Comparison of ENCODE assay signal across 26 cellular contexts in genomic region chr6:83124553-83124952, GRCh38. TPM values are rescaled to one million over a fixed set of nuclear protein-coding genes. Genes with fewer than 3 reads are reported as not detected.
A peak's percentile ranks its signal among the peaks of the same experiment; 100 is the strongest.
DNase-seq lines count a peak whose midpoint lies in the region; ATAC-seq, FAIRE-seq and TF ChIP-seq lines count a peak whose summit lies in the region.
"Had no signal": no experiment of that assay in that cellular context is flagged by ENCODE, and none has a peak within 500 bp of the region (broad histone marks: within the 10 kb centered on the region; RNA-seq: fewer than 3 reads in every experiment).

No MANE protein-coding gene starts in this region.

- H3K9me1 ChIP-seq in IMR-90 (ENCODE audit: insufficient read depth, low read length) (peaks cover 11% of the 10 kb centered on the region), K562 (ENCODE audit: control insufficient read depth, insufficient read depth, low read length) (no peaks in the 10 kb centered on the region)

- H3K4me3 ChIP-seq in IMR-90 (ENCODE audit: insufficient read depth, low read depth, low read length): no peak overlapping the region
- no peak overlapping the region for H3K4me3 ChIP-seq in K562
- H3K4me3 ChIP-seq: BLaER1 treated with 17β-estradiol and CSF1 and Interleukin-3, amounts not matched to agents 10 nM and 100 nM had no signal

- no peak overlapping the region for H2BK15ac ChIP-seq in IMR-90 (ENCODE audit: low read depth, low read length)

- no peak overlapping the region for H4K8ac ChIP-seq in IMR-90 (ENCODE audit: low read depth in 2 of 2, low read length in 2 of 2)

- peaks cover 3% of the 10 kb centered on the region; the same call in 1 of the 2 replicates for H4K20me1 ChIP-seq in IMR-90 (ENCODE audit: insufficient read depth, low read length)
- no peaks in the 10 kb centered on the region; the same call in 1 of the 2 replicates for H4K20me1 ChIP-seq in K562 (replicated peaks; ENCODE audit: control insufficient read depth, insufficient read depth, low read length)
- H4K20me1 ChIP-seq: BLaER1 treated with 17β-estradiol and CSF1 and Interleukin-3, amounts not matched to agents 10 nM and 100 nM had no signal

- H3K9me3 Mint-ChIP-seq in activated naive CD4-positive, alpha-beta T cell treated with anti-CD3 and anti-CD28 coated beads, Interleukin-2, amount 50 U/mL, for 24 hours: no peaks in the 10 kb centered on the region
- H3K9me3 Mint-ChIP-seq in activated naive CD4-positive, alpha-beta T cell treated with anti-CD3 and anti-CD28 coated beads, Interleukin-2, amount 50 U/mL, for 72 hours: no peaks in the 10 kb centered on the region
- H3K9me3 Mint-ChIP-seq in memory B cell: no peaks in the 10 kb centered on the region
- H3K9me3 Mint-ChIP-seq: CD14-positive monocyte; CD4-positive, alpha-beta T cell; H9 had no signal

- peaks cover 12% of the 10 kb centered on the region for H3K36me3 ChIP-seq in IMR-90 (ENCODE audit: control insufficient read depth, insufficient read depth, low read length)
- peaks cover 13% of the 10 kb centered on the region; the same call in 2 of the 3 replicates for H3K36me3 ChIP-seq in K562 (ENCODE audit: control insufficient read depth, insufficient read depth, low read length)

- no peak overlapping the region for H3K4me2 ChIP-seq in IMR-90 (ENCODE audit: low read depth, low read length)
- no peak overlapping the region for H3K4me2 ChIP-seq in K562 (ENCODE audit: insufficient read depth, low read length)
- H3K4me2 ChIP-seq: BLaER1 treated with 17β-estradiol and CSF1 and Interleukin-3, amounts not matched to agents 10 nM and 100 nM had no signal

- CTCF ChIA-PET in IMR-90 (lab: Yijun Ruan, JAX) (no interaction called here), K562 (lab: Yijun Ruan, JAX; ENCODE audit: low intra/inter-chr PET ratio) (no interaction called here)

- intact Hi-C loops in IMR-90 (cut with micrococcal nuclease): no loop called here
- intact Hi-C loops in K562 (cut with micrococcal nuclease): no loop called here
- intact Hi-C loops in left cardiac atrium (cut with DNase I): no loop called here

- no peak overlapping the region for H3K14ac ChIP-seq in IMR-90 (replicated peaks; ENCODE audit: low read depth, low read length)

- H3K23ac ChIP-seq in IMR-90 (ENCODE audit: low read depth, low read length): no peak overlapping the region

- H2AFZ ChIP-seq in IMR-90 (replicated peaks; ENCODE audit: low read length, poor library complexity) (no peak overlapping the region), K562 (ENCODE audit: low read depth, low read length) (no peak overlapping the region)

- dilution Hi-C loops in IMR-90 (cut with HindIII; ENCODE audit: low sequenced_read_pairs, unreplicated experiment): no loop called here

- H2BK120ac ChIP-seq in IMR-90 (ENCODE audit: low read depth, low read length): no peak overlapping the region

- H3K27me3 Mint-ChIP-seq in activated naive CD4-positive, alpha-beta T cell treated with anti-CD3 and anti-CD28 coated beads, Interleukin-2, amount 50 U/mL, for 24 hours: no peaks in the 10 kb centered on the region
- H3K27me3 Mint-ChIP-seq in memory B cell: no peaks in the 10 kb centered on the region
- H3K27me3 Mint-ChIP-seq: CD4-positive, alpha-beta T cell had no signal

- H3K79me2 ChIP-seq in K562 (ENCODE audit: control insufficient read depth, insufficient read depth, low read length): no peaks in the 10 kb centered on the region

- in situ Hi-C loops in IMR-90 (cut with MboI; ENCODE audit: low sequenced_read_pairs): no loop called here
- in situ Hi-C loops in K562 (cut with MboI): no loop called here

- no peak overlapping the region for H2BK20ac ChIP-seq in IMR-90 (ENCODE audit: low read depth, low read length)

- H3K79me1 ChIP-seq in IMR-90 (ENCODE audit: low read depth in 1 of 2, low read length in 2 of 2): peaks cover 0 to 8% of the 10 kb centered on the region in 2 experiments; a peak in 2 of 4 replicates

- ATAC-seq in activated naive CD4-positive, alpha-beta T cell treated with anti-CD3 and anti-CD28 coated beads, Interleukin-2, amount 50 U/mL, for 72 hours: no peak
- ATAC-seq in IMR-90 (ENCODE audit: low read depth) (no peak), K562 (no peak), memory B cell (ENCODE audit: low read depth) (no peak), left cardiac atrium (no peak)
- ATAC-seq: HCT116 had no signal

- H3K36me3 Mint-ChIP-seq in activated naive CD4-positive, alpha-beta T cell treated with anti-CD3 and anti-CD28 coated beads, Interleukin-2, amount 50 U/mL, for 24 hours: peaks cover 12% of the 10 kb centered on the region
- no peaks in the 10 kb centered on the region for H3K36me3 Mint-ChIP-seq in activated naive CD4-positive, alpha-beta T cell treated with anti-CD3 and anti-CD28 coated beads, Interleukin-2, amount 50 U/mL, for 72 hours
- peaks cover 30% of the 10 kb centered on the region for H3K36me3 Mint-ChIP-seq in memory B cell

- no peaks in the 10 kb centered on the region for H3K27me3 ChIP-seq in IMR-90 (ENCODE audit: control insufficient read depth, insufficient read depth, low read length)
- H3K27me3 ChIP-seq in K562 (ENCODE audit: control insufficient read depth in 2 of 2, insufficient read depth in 2 of 2, low read length in 2 of 2): no peaks in the 10 kb centered on the region
- H3K27me3 ChIP-seq: BE2C; BLaER1 treated with 17β-estradiol and CSF1 and Interleukin-3, amounts not matched to agents 10 nM and 100 nM had no signal

- H3K4me3 Mint-ChIP-seq in activated naive CD4-positive, alpha-beta T cell treated with anti-CD3 and anti-CD28 coated beads, Interleukin-2, amount 50 U/mL, for 24 hours: no peak overlapping the region
- no peak overlapping the region for H3K4me3 Mint-ChIP-seq in memory B cell
- H3K4me3 Mint-ChIP-seq: CD14-positive monocyte; CD4-positive, alpha-beta T cell; H9 had no signal

- no peak overlapping the region for H4K91ac ChIP-seq in IMR-90 (ENCODE audit: insufficient read depth, low read depth, low read length)

- H3K9me3 ChIP-seq in IMR-90 (ENCODE audit: control insufficient read depth, insufficient read depth, low read length) (no peaks in the 10 kb centered on the region), K562 (replicated peaks; ENCODE audit: control insufficient read depth, insufficient read depth, low read depth, low read length) (no peaks in the 10 kb centered on the region)
- H3K9me3 ChIP-seq: BE2C; BLaER1 treated with 17β-estradiol and CSF1 and Interleukin-3, amounts not matched to agents 10 nM and 100 nM had no signal

- no peaks in the 10 kb centered on the region for H3K4me1 Mint-ChIP-seq in activated naive CD4-positive, alpha-beta T cell treated with anti-CD3 and anti-CD28 coated beads, Interleukin-2, amount 50 U/mL, for 24 hours
- no peaks in the 10 kb centered on the region for H3K4me1 Mint-ChIP-seq in memory B cell
- H3K4me1 Mint-ChIP-seq: CD14-positive monocyte had no signal

- no peak overlapping the region for H2AK9ac ChIP-seq in IMR-90 (replicated peaks; ENCODE audit: low read depth, low read length, poor library complexity)

- no peak overlapping the region for H2AK5ac ChIP-seq in IMR-90 (ENCODE audit: low read depth, low read length)

- no peak for DNase-seq in activated naive CD4-positive, alpha-beta T cell treated with anti-CD3 and anti-CD28 coated beads, Interleukin-2, amount 50 U/mL, for 72 hours (ENCODE audit: low spot score in 2 of 2)
- no peak for DNase-seq in IMR-90
- peak in 1 of 4 experiments; percentile 6 for DNase-seq in K562 (ENCODE audit: extremely low read depth in 1 of 4, low spot score in 3 of 4)
- no peak for DNase-seq in memory B cell (ENCODE audit: low spot score in 2 of 2)
- DNase-seq in left cardiac atrium: no peak
- no peak for DNase-seq in cortex of kidney (lab: John Stamatoyannopoulos, UW)
- no peak for DNase-seq in SIG-M5 treated with dmso at 0.1 percent for 504 hours (lab: John Stamatoyannopoulos, UW; ENCODE audit: unreplicated experiment)
- DNase-seq: ACHN; AML-193; BE2C; Calu3; CD4-positive, alpha-beta T cell; COR-L47; DMS53; DMS79 treated with DMSO at 0.1 percent for 48 hours; GF-D8; H9 had no signal

- H3K56ac ChIP-seq in IMR-90 (ENCODE audit: extremely low read depth, insufficient read depth, low read length): no peak overlapping the region

- no peak overlapping the region for H3K4ac ChIP-seq in IMR-90 (ENCODE audit: low read depth, low read length)

- WGBS in IMR-90 (ENCODE audit: extremely low coverage in 2 of 2, insufficient read length in 1 of 2), 2 experiments: no CpG with 5 or more reads among the region's 3 CpGs
- WGBS in K562 (ENCODE audit: insufficient coverage, low coverage, missing lambda C conversion rate): 59% methylated on average over 3 of the region's 3 CpGs

- no peak overlapping the region for H2BK5ac ChIP-seq in IMR-90 (ENCODE audit: low read depth, low read length, poor library complexity, severe bottlenecking)

- BruUV-seq in IMR-90 (replicated peaks; lab: Mats Ljungman, UMichigan) (no TSS peak), K562 (replicated peaks; lab: Mats Ljungman, UMichigan) (no TSS peak)

- POLR2A ChIA-PET in IMR-90 (lab: Charles Lee; ENCODE audit: unreplicated experiment): no interaction called here
- POLR2A ChIA-PET in K562 (lab: Yijun Ruan, JAX): no interaction called here

- TF ChIP-seq RAD21 in IMR-90 (IDR thresholded peaks at IDR 0.05; ENCODE audit: low read length): no peak
- TF ChIP-seq RAD21 in K562 (CRISPR knock-in tag; conservative IDR thresholded peaks at IDR 0.05 in 1 of 2, IDR thresholded peaks at IDR 0.05 in 1 of 2): no peak

- no peak for TF ChIP-seq CTCF in IMR-90 (conservative IDR thresholded peaks at IDR 0.05; ENCODE audit: low read depth, low read length)
- TF ChIP-seq CTCF in K562 (IDR thresholded peaks at IDR 0.05 in 2 of 3, conservative IDR thresholded peaks at IDR 0.05 in 1 of 3; ENCODE audit: insufficient read depth in 2 of 3, low read depth in 1 of 3, low read length in 3 of 3): no peak

- no peak overlapping the region for H4K5ac ChIP-seq in IMR-90 (ENCODE audit: low read depth, low read length)

- H3K18ac ChIP-seq in IMR-90 (ENCODE audit: low read depth, low read length): no peak overlapping the region

- no peak overlapping the region for H3K27ac ChIP-seq in IMR-90 (ENCODE audit: insufficient read depth, low read length)
- H3K27ac ChIP-seq in K562 (ENCODE audit: extremely low read depth, low read depth, low read length): no peak overlapping the region
- H3K27ac ChIP-seq: 22Rv1; BLaER1 treated with 17β-estradiol and CSF1 and Interleukin-3, amounts not matched to agents 10 nM and 100 nM had no signal

- TF ChIP-seq POLR2A in IMR-90 (IDR thresholded peaks at IDR 0.05; ENCODE audit: low read depth, low read length) (no peak), K562 (conservative IDR thresholded peaks at IDR 0.05) (no peak)

- FAIRE-seq in K562 (lab: Jason Lieb, UNC): no peak
- FAIRE-seq: A204.1, GM12891, GM18507, H1 had no signal

- H3K27ac Mint-ChIP-seq in activated naive CD4-positive, alpha-beta T cell treated with anti-CD3 and anti-CD28 coated beads, Interleukin-2, amount 50 U/mL, for 24 hours: peak overlapping the region; percentile 3
- no peak overlapping the region for H3K27ac Mint-ChIP-seq in activated naive CD4-positive, alpha-beta T cell treated with anti-CD3 and anti-CD28 coated beads, Interleukin-2, amount 50 U/mL, for 72 hours
- peak overlapping the region; percentile 28 for H3K27ac Mint-ChIP-seq in memory B cell
- H3K27ac Mint-ChIP-seq: CD14-positive monocyte had no signal

- H3K9ac ChIP-seq in IMR-90 (ENCODE audit: low read depth, low read length) (no peak overlapping the region), K562 (ENCODE audit: insufficient read depth in 1 of 2, low read depth in 2 of 2, low read length in 2 of 2) (no peak overlapping the region)
- H3K9ac ChIP-seq: BLaER1 treated with 17β-estradiol and CSF1 and Interleukin-3, amounts not matched to agents 10 nM and 100 nM had no signal

- H3K4me1 ChIP-seq in IMR-90 (ENCODE audit: control insufficient read depth, insufficient read depth, low read length) (peaks cover 6% of the 10 kb centered on the region), K562 (replicated peaks in 1 of 2; ENCODE audit: control insufficient read depth in 2 of 2, insufficient read depth in 2 of 2, low read length in 2 of 2) (peaks cover 5 to 6% of the 10 kb centered on the region in 2 experiments; a peak in 3 of 5 replicates)
- H3K4me1 ChIP-seq: BLaER1 treated with 17β-estradiol and CSF1 and Interleukin-3, amounts not matched to agents 10 nM and 100 nM had no signal

- TF ChIP-seq EP300 in K562 (IDR thresholded peaks at IDR 0.05; ENCODE audit: low read length): no peak

RNA-seq across cellular contexts. Expression of gene DOP1A, which starts 57.1 kb away (rescaled TPM):
- 1 to 10 TPM; 7.4 to 9.5 TPM for total RNA-seq in activated naive CD4-positive, alpha-beta T cell treated with anti-CD3 and anti-CD28 coated beads, Interleukin-2, amount 50 U/mL, for 72 hours
- total RNA-seq in IMR-90 (2012; rRNA removed) (32.4 and 35.8 TPM in 2 replicates), K562 (2014; rRNA removed) (3.5 and 5.1 TPM in 2 replicates), K562 (2014; rRNA removed; fragmentation: Illumina TruSeq; extraction: Trizol) (7.6 and 9.1 TPM in 2 replicates), K562 (2015; rRNA removed; fragmentation: Illumina TruSeq; extraction: Trizol) (10.3 and 10.5 TPM in 2 replicates), K562 (2021) (5.5 TPM in 2 replicates), left cardiac atrium (10 to 100 TPM; 11.8 to 14.3 TPM)
- polyA plus RNA-seq in IMR-90 (2012; rRNA removed) (4.2 and 6.0 TPM in 2 replicates), K562 (2011; rRNA removed) (4.4 and 4.5 TPM in 2 replicates), K562 (2014; fragmentation: Illumina TruSeq; extraction: Trizol) (4.4 and 4.9 TPM in 2 replicates), K562 (2014; fragmentation: Nextera tagmentation; extraction: Ambion mirVana) (1 to 10 TPM in 1 of 2 experiments, under 1 TPM in 1; 0.75 to 1.3 TPM), K562 (2014; rRNA removed) (3.3 and 3.5 TPM in 2 replicates)
- 0.56 and 0.82 TPM in 2 replicates for polyA plus RNA-seq in IMR-90 (2012; cell fraction: cytosol; rRNA removed)
- 2.6 and 20.8 TPM in 2 replicates for polyA plus RNA-seq in IMR-90 (2012; cell fraction: nucleus; rRNA removed; ENCODE audit: low replicate concordance)
- 9.0 and 28.0 TPM in 2 replicates for total RNA-seq in K562 (2011; cell fraction: chromatin; rRNA removed; ENCODE audit: low replicate concordance)
- 2.8 and 3.2 TPM in 2 replicates for total RNA-seq in K562 (2011; cell fraction: nucleolus; rRNA removed)
- total RNA-seq in K562 (2011; cell fraction: nucleoplasm; rRNA removed): 8.1 and 15.8 TPM in 2 replicates
- polyA plus RNA-seq in K562 (2011; cell fraction: cytosol; rRNA removed): 1.2 and 2.3 TPM in 2 replicates
- polyA plus RNA-seq in K562 (2011; cell fraction: nucleus; rRNA removed): 10.4 and 12.2 TPM in 2 replicates
- 2.7 and 4.3 TPM in 2 replicates for polyA plus RNA-seq in K562 (2012)
- 16.9 and 18.0 TPM in 2 replicates for polyA minus RNA-seq in K562 (2011; rRNA and poly(A)+ RNA removed)
- 5.6 and 7.0 TPM in 2 replicates for polyA minus RNA-seq in K562 (2011; cell fraction: cytosol; rRNA and poly(A)+ RNA removed)
- 9.6 and 19.1 TPM in 2 replicates for polyA minus RNA-seq in K562 (2011; cell fraction: nucleus; rRNA and poly(A)+ RNA removed)

RNA-seq across cellular contexts. Expression of gene UBE3D, which starts 58.9 kb away (rescaled TPM):
- total RNA-seq in activated naive CD4-positive, alpha-beta T cell treated with anti-CD3 and anti-CD28 coated beads, Interleukin-2, amount 50 U/mL, for 72 hours: 10 to 100 TPM in 1 of 2 donors, 1 to 10 TPM in 1; 6.0 to 10.3 TPM
- 6.3 and 6.7 TPM in 2 replicates for total RNA-seq in IMR-90 (2012; rRNA removed)
- polyA plus RNA-seq in IMR-90 (2012; rRNA removed): 2.7 and 3.2 TPM in 2 replicates
- polyA plus RNA-seq in IMR-90 (2012; cell fraction: cytosol; rRNA removed): 1.3 and 1.6 TPM in 2 replicates
- polyA plus RNA-seq in IMR-90 (2012; cell fraction: nucleus; rRNA removed; ENCODE audit: low replicate concordance): 1.5 and 4.0 TPM in 2 replicates
- total RNA-seq in K562 (2011; cell fraction: chromatin; rRNA removed; ENCODE audit: low replicate concordance): 24.4 and 39.1 TPM in 2 replicates
- total RNA-seq in K562 (2011; cell fraction: nucleolus; rRNA removed): 9.2 and 11.6 TPM in 2 replicates
- 19.3 and 39.3 TPM in 2 replicates for total RNA-seq in K562 (2011; cell fraction: nucleoplasm; rRNA removed)
- total RNA-seq in K562 (2014; rRNA removed): 10.4 and 11.2 TPM in 2 replicates
- 17.2 and 17.6 TPM in 2 replicates for total RNA-seq in K562 (2014; rRNA removed; fragmentation: Illumina TruSeq; extraction: Trizol)
- 12.9 and 13.6 TPM in 2 replicates for total RNA-seq in K562 (2015; rRNA removed; fragmentation: Illumina TruSeq; extraction: Trizol)
- total RNA-seq in K562 (2021): 9.5 and 12.6 TPM in 2 replicates
- polyA plus RNA-seq in K562 (2011; rRNA removed): 8.5 and 11.3 TPM in 2 replicates
- 3.9 and 4.7 TPM in 2 replicates for polyA plus RNA-seq in K562 (2011; cell fraction: cytosol; rRNA removed)
- 8.7 and 10.3 TPM in 2 replicates for polyA plus RNA-seq in K562 (2011; cell fraction: nucleus; rRNA removed)
- 8.4 and 9.5 TPM in 2 replicates for polyA plus RNA-seq in K562 (2012)
- 7.4 and 9.4 TPM in 2 replicates for polyA plus RNA-seq in K562 (2014; fragmentation: Illumina TruSeq; extraction: Trizol)
- polyA plus RNA-seq in K562 (2014; fragmentation: Nextera tagmentation; extraction: Ambion mirVana): 10 to 100 TPM; 11.9 to 16.3 TPM
- 11.2 and 12.4 TPM in 2 replicates for polyA plus RNA-seq in K562 (2014; rRNA removed)
- 14.2 and 14.4 TPM in 2 replicates for polyA minus RNA-seq in K562 (2011; rRNA and poly(A)+ RNA removed)
- 4.2 and 6.3 TPM in 2 replicates for polyA minus RNA-seq in K562 (2011; cell fraction: cytosol; rRNA and poly(A)+ RNA removed)
- 16.7 and 21.0 TPM in 2 replicates for polyA minus RNA-seq in K562 (2011; cell fraction: nucleus; rRNA and poly(A)+ RNA removed)
- total RNA-seq in left cardiac atrium: 1 to 10 TPM; 3.0 to 3.1 TPM

Comparison
In these comparisons a context has a peak if more than half of its experiments do, and no peak if none do; other contexts are left out.
1. H3K27ac Mint-ChIP-seq: peak in activated naive CD4-positive, alpha-beta T cell treated with anti-CD3 and anti-CD28 coated beads, Interleukin-2, amount 50 U/mL, for 24 hours (single experiment) and memory B cell (single experiment); none in activated naive CD4-positive, alpha-beta T cell treated with anti-CD3 and anti-CD28 coated beads, Interleukin-2, amount 50 U/mL, for 72 hours (0 of 2).